Comparison of ENCODE assay signal across 29 cellular contexts in genomic region chr1:32091176-32091575, GRCh38.
"Had no signal": no experiment of that assay in that cellular context is flagged by ENCODE, and none has a peak within 500 bp of the region (broad histone marks: within the 10 kb centered on the region; RNA-seq: fewer than 3 reads in every experiment).

No MANE protein-coding gene starts in this region.

- H3K4me1 ChIP-seq: parathyroid adenoma, psoas muscle, sigmoid colon, suprapubic skin, testis, tibial artery, transverse colon, upper lobe of right lung, uterus had no signal

- FAIRE-seq: small intestine had no signal

- H3K9me3 ChIP-seq: ovary, psoas muscle, right lobe of liver, sigmoid colon, suprapubic skin, testis, tibial artery, transverse colon, upper lobe of right lung, uterus had no signal

- H3K79me2 ChIP-seq: parathyroid adenoma had no signal

- H3K4me3 Mint-ChIP-seq: naive B cell; naive thymus-derived CD8-positive, alpha-beta T cell; natural killer cell treated with Interleukin-12 subunit alpha and Interleukin-12 subunit beta and Interleukin-15 and Interleukin-18, amount 100 ng/mL, for 72 hours; nephron progenitor cell; neural crest cell; stimulated activated memory B cell treated with anti-CD40 and anti-IgM and Interleukin-4, amounts not matched to agents 10 μg/mL and 1 μg/mL and 100 μg/mL, for 72 hours; type B pancreatic cell had no signal

- H3K27ac ChIP-seq: ovary, parathyroid adenoma, psoas muscle, right lobe of liver, sigmoid colon, suprapubic skin, testis, tibial artery, transverse colon, upper lobe of right lung, uterus had no signal

- ATAC-seq: naive thymus-derived CD8-positive, alpha-beta T cell; natural killer cell treated with Interleukin-12 subunit alpha and Interleukin-12 subunit beta and Interleukin-15 and Interleukin-18, amount 100 ng/mL, for 72 hours; psoas muscle; right cardiac atrium; right lobe of liver; stimulated activated memory B cell treated with anti-CD40 and anti-IgM and Interleukin-4, amounts not matched to agents 10 μg/mL and 1 μg/mL and 100 μg/mL, for 72 hours; stimulated activated naive CD8-positive, alpha-beta T cell treated with anti-CD3 and anti-CD28 coated beads, Interleukin-15, Interleukin-2, amounts not matched to agents 100 U/mL and 50 U/mL, for 24 hours; upper lobe of right lung had no signal

- H3K4me3 ChIP-seq: ovary, psoas muscle, right lobe of liver, sigmoid colon, suprapubic skin, testis, tibial artery, transverse colon, upper lobe of right lung, uterus had no signal

- H3K36me3 ChIP-seq: ovary, uterus had no signal

- H3K9me3 Mint-ChIP-seq: naive B cell; naive thymus-derived CD8-positive, alpha-beta T cell; natural killer cell treated with Interleukin-12 subunit alpha and Interleukin-12 subunit beta and Interleukin-15 and Interleukin-18, amount 100 ng/mL, for 72 hours; nephron progenitor cell; neural crest cell; stimulated activated memory B cell treated with anti-CD40 and anti-IgM and Interleukin-4, amounts not matched to agents 10 μg/mL and 1 μg/mL and 100 μg/mL, for 72 hours; type B pancreatic cell had no signal

- H3K4me1 Mint-ChIP-seq: naive B cell; nephron progenitor cell; neural crest cell; stimulated activated memory B cell treated with anti-CD40 and anti-IgM and Interleukin-4, amounts not matched to agents 10 μg/mL and 1 μg/mL and 100 μg/mL, for 72 hours had no signal

- H3K27ac Mint-ChIP-seq: natural killer cell treated with Interleukin-12 subunit alpha and Interleukin-12 subunit beta and Interleukin-15 and Interleukin-18, amount 100 ng/mL, for 72 hours; progenitor cell of endocrine pancreas; stimulated activated memory B cell treated with anti-CD40 and anti-IgM and Interleukin-4, amounts not matched to agents 10 μg/mL and 1 μg/mL and 100 μg/mL, for 72 hours; type B pancreatic cell had no signal

- H3K27me3 Mint-ChIP-seq: naive B cell; naive thymus-derived CD8-positive, alpha-beta T cell; natural killer cell treated with Interleukin-12 subunit alpha and Interleukin-12 subunit beta and Interleukin-15 and Interleukin-18, amount 100 ng/mL, for 72 hours; progenitor cell of endocrine pancreas; stimulated activated memory B cell treated with anti-CD40 and anti-IgM and Interleukin-4, amounts not matched to agents 10 μg/mL and 1 μg/mL and 100 μg/mL, for 72 hours; type B pancreatic cell had no signal

- DNase-seq: naive B cell; naive thymus-derived CD8-positive, alpha-beta T cell; nephron progenitor cell; occipital lobe; ovary; psoas muscle; right cardiac atrium; sigmoid colon; small intestine; stimulated activated CD4-positive, alpha-beta T cell treated with anti-CD3 and anti-CD28 coated beads, Interleukin-15, amount 100 ng/mL, for 24 hours; stimulated activated CD4-positive, alpha-beta T cell treated with anti-CD3 and anti-CD28 coated beads, Interleukin-2, amount 100 ng/mL, for 24 hours; stimulated activated CD4-positive, alpha-beta T cell treated with anti-CD3 and anti-CD28 coated beads, Interleukin-2, amount 100 ng/mL, for 48 hours; stimulated activated CD4-positive, alpha-beta T cell treated with anti-CD3 and anti-CD28 coated beads, Interleukin-4, amount 100 ng/mL, for 24 hours; stimulated activated naive CD4-positive, alpha-beta T cell; stimulated activated naive CD8-positive, alpha-beta T cell treated with anti-CD3 and anti-CD28 coated beads, Interleukin-15, Interleukin-2, amounts not matched to agents 100 U/mL and 50 U/mL, for 24 hours; substantia nigra; testis; tibial artery; transverse colon; upper lobe of right lung; uterus had no signal

- H3K27me3 ChIP-seq: ovary, right lobe of liver, sigmoid colon, suprapubic skin, testis, tibial artery, transverse colon, upper lobe of right lung, uterus had no signal

- H2AFZ ChIP-seq: parathyroid adenoma had no signal

- H3K9ac ChIP-seq: parathyroid adenoma had no signal
